In the genomic region with DNA sequence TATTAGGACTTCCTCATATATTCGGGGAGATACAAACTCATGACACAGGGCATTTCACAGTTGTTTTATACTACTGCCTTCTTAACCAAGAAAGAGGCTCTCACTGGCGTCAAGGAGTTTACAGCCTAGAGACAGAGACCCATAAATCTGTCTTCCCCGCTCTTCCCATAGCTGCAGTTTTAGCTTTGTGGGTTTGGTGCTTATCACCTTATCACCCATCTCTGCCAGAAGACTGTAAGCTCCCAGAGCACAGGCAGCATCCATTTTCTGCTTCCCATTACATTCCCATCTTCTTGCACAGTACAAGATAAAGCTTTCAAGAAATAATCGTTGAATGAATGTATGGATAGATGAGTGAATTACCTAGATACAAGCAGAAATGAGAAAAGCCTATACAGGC, we compare ENCODE assay signal across 19 cellular contexts.
DNase-seq lines count a peak whose midpoint lies in the region; ATAC-seq and TF ChIP-seq lines count a peak whose summit lies in the region.
"Had no signal": no experiment of that assay in that cellular context is flagged by ENCODE, and none has a peak within 500 bp of the region (broad histone marks: within the 10 kb centered on the region; RNA-seq: fewer than 3 reads in every experiment).

No MANE protein-coding gene starts in this region.

- CTCF ChIA-PET in HEK293 (lab: Yijun Ruan, JAX), result no interaction called here
- CTCF ChIA-PET in naive thymus-derived CD4-positive, alpha-beta T cell (lab: Charles Lee), result interaction anchor here (0.6 to 1.4 kb wide), 2 partner anchors 11 to 12 kb away, joined by 3 read pairs; no protein-coding TSS in a partner anchor

- intact Hi-C loops in naive thymus-derived CD4-positive, alpha-beta T cell (cut with micrococcal nuclease), result no loop called here

- no peak for DNase-seq in CD4-positive, CD25-positive, alpha-beta regulatory T cell
- no peak for DNase-seq in caudate nucleus (lab: John Stamatoyannopoulos, UW)
- DNase-seq in naive thymus-derived CD4-positive, alpha-beta T cell, result no peak
- no peak for DNase-seq in activated T-cell treated with anti-CD3 and anti-CD28 coated beads, Interleukin-2, amount 50 U/mL, for 72 hours
- DNase-seq in activated CD8-positive, alpha-beta memory T cell treated with anti-CD3 and anti-CD28 coated beads, Interleukin-2, amount 50 U/mL, for 48 hours, result no peak
- DNase-seq: 8988T, EL, H7, HFFc6, NCI-H1694, NCI-H2081, NCI-H2171, NCI-H446, NCI-H526, SJCRH30 had no signal

- no peak overlapping the region for H3K4me3 Mint-ChIP-seq in CD4-positive, CD25-positive, alpha-beta regulatory T cell
- no peak overlapping the region for H3K4me3 Mint-ChIP-seq in naive thymus-derived CD4-positive, alpha-beta T cell
- no peak overlapping the region for H3K4me3 Mint-ChIP-seq in activated T-cell treated with anti-CD3 and anti-CD28 coated beads, Interleukin-2, amount 50 U/mL, for 72 hours
- H3K4me3 Mint-ChIP-seq: HFFc6 had no signal

- H3K4me3 ChIP-seq in CD4-positive, CD25-positive, alpha-beta regulatory T cell (ENCODE audit: low read depth, low read length), result no peak overlapping the region
- H3K4me3 ChIP-seq in HEK293 (ENCODE audit: low read depth, low read length), result no peak overlapping the region
- H3K4me3 ChIP-seq in naive thymus-derived CD4-positive, alpha-beta T cell (ENCODE audit: low read length), result no peak overlapping the region
- H3K4me3 ChIP-seq: BLaER1 treated with 17β-estradiol and CSF1 and Interleukin-3, amounts not matched to agents 10 nM and 100 nM; SJCRH30 had no signal

- no peaks in the 10 kb centered on the region for H3K27me3 Mint-ChIP-seq in CD4-positive, CD25-positive, alpha-beta regulatory T cell
- no peaks in the 10 kb centered on the region for H3K27me3 Mint-ChIP-seq in naive thymus-derived CD4-positive, alpha-beta T cell
- H3K27me3 Mint-ChIP-seq in activated T-cell treated with anti-CD3 and anti-CD28 coated beads, Interleukin-2, amount 50 U/mL, for 72 hours (ENCODE audit: low read depth), result no peaks in the 10 kb centered on the region

- H3K36me3 Mint-ChIP-seq in CD4-positive, CD25-positive, alpha-beta regulatory T cell, result peaks cover 17% of the 10 kb centered on the region
- H3K36me3 Mint-ChIP-seq in naive thymus-derived CD4-positive, alpha-beta T cell, result peaks cover 0 to 11% (median 3%) of the 10 kb centered on the region in 5 donors
- H3K36me3 Mint-ChIP-seq in activated T-cell treated with anti-CD3 and anti-CD28 coated beads, Interleukin-2, amount 50 U/mL, for 72 hours (ENCODE audit: insufficient read depth in 2 of 2), result no peaks in the 10 kb centered on the region

- no peaks in the 10 kb centered on the region for H3K36me3 ChIP-seq in CD4-positive, CD25-positive, alpha-beta regulatory T cell (ENCODE audit: control insufficient read depth, insufficient read depth, low read length)
- H3K36me3 ChIP-seq in HEK293 (ENCODE audit: control insufficient read depth in 2 of 2, insufficient read depth in 1 of 2, low read length in 2 of 2), result no peaks in the 10 kb centered on the region
- no peaks in the 10 kb centered on the region for H3K36me3 ChIP-seq in naive thymus-derived CD4-positive, alpha-beta T cell (ENCODE audit: control insufficient read depth in 2 of 3, insufficient read depth in 3 of 3, low read length in 3 of 3)
- H3K36me3 ChIP-seq: BLaER1 treated with 17β-estradiol and CSF1 and Interleukin-3, amounts not matched to agents 10 nM and 100 nM; SJCRH30 had no signal

- POLR2A ChIA-PET in HEK293 (lab: Yijun Ruan, JAX), result no interaction called here
- POLR2A ChIA-PET in naive thymus-derived CD4-positive, alpha-beta T cell (lab: Charles Lee), result interaction anchor here (0.6 kb wide), 1 partner anchor 957 kb away, joined by 3 read pairs; no protein-coding TSS in a partner anchor

- H3K9me3 ChIP-seq in CD4-positive, CD25-positive, alpha-beta regulatory T cell (ENCODE audit: control insufficient read depth in 2 of 2, low read length in 2 of 2), result no peaks in the 10 kb centered on the region
- no peaks in the 10 kb centered on the region for H3K9me3 ChIP-seq in HEK293 (ENCODE audit: control insufficient read depth, insufficient read depth, low read depth, low read length)
- no peaks in the 10 kb centered on the region for H3K9me3 ChIP-seq in naive thymus-derived CD4-positive, alpha-beta T cell (ENCODE audit: control insufficient read depth in 2 of 3, low read length in 3 of 3)
- H3K9me3 ChIP-seq: BLaER1 treated with 17β-estradiol and CSF1 and Interleukin-3, amounts not matched to agents 10 nM and 100 nM; SJCRH30 had no signal

- H3K4me1 Mint-ChIP-seq in CD4-positive, CD25-positive, alpha-beta regulatory T cell, result peaks cover 39 to 69% (median 50%) of the 10 kb centered on the region in 4 donors
- H3K4me1 Mint-ChIP-seq in naive thymus-derived CD4-positive, alpha-beta T cell, result peaks cover 21 to 73% (median 57%) of the 10 kb centered on the region in 7 donors
- peaks cover 40% of the 10 kb centered on the region for H3K4me1 Mint-ChIP-seq in activated T-cell treated with anti-CD3 and anti-CD28 coated beads, Interleukin-2, amount 50 U/mL, for 72 hours (ENCODE audit: low read depth)

- no peak overlapping the region for H3K27ac ChIP-seq in CD4-positive, CD25-positive, alpha-beta regulatory T cell (ENCODE audit: insufficient read depth, low read length, poor library complexity, severe bottlenecking)
- no peak overlapping the region for H3K27ac ChIP-seq in HEK293 (ENCODE audit: extremely low read depth, low read depth, low read length)
- peak overlapping the region; percentile 40 for H3K27ac ChIP-seq in caudate nucleus (ENCODE audit: low read depth, low read length)
- H3K27ac ChIP-seq in naive thymus-derived CD4-positive, alpha-beta T cell (ENCODE audit: low read depth, low read length), result no peak overlapping the region
- H3K27ac ChIP-seq: BLaER1 treated with 17β-estradiol and CSF1 and Interleukin-3, amounts not matched to agents 10 nM and 100 nM; SJCRH30 had no signal

- H3K4me1 ChIP-seq in CD4-positive, CD25-positive, alpha-beta regulatory T cell (ENCODE audit: control insufficient read depth, insufficient read depth, low read length, poor library complexity, severe bottlenecking), result peaks cover 8% of the 10 kb centered on the region
- H3K4me1 ChIP-seq in HEK293 (ENCODE audit: control insufficient read depth, insufficient read depth, low read length), result peaks cover 5% of the 10 kb centered on the region; the same call in 1 of the 2 replicates
- peaks cover 7 to 8% of the 10 kb centered on the region in 2 donors for H3K4me1 ChIP-seq in naive thymus-derived CD4-positive, alpha-beta T cell (ENCODE audit: control insufficient read depth in 2 of 2, insufficient read depth in 2 of 2, low read length in 2 of 2)

- no peak for ATAC-seq in CD4-positive, CD25-positive, alpha-beta regulatory T cell (ENCODE audit: low read depth in 2 of 2)
- ATAC-seq in naive thymus-derived CD4-positive, alpha-beta T cell, result no peak
- ATAC-seq in activated T-cell treated with anti-CD3 and anti-CD28 coated beads, Interleukin-2, amount 50 U/mL, for 72 hours (replicated peaks in 1 of 2), result no peak
- ATAC-seq in GM18909 (IDR thresholded peaks at IDR 0.05; ENCODE audit: poor library complexity, unreplicated experiment) (no peak), GM21528 (IDR thresholded peaks at IDR 0.05; ENCODE audit: low FRiP score, unreplicated experiment) (no peak)

- H3K9me3 Mint-ChIP-seq in CD4-positive, CD25-positive, alpha-beta regulatory T cell, result no peaks in the 10 kb centered on the region
- peaks cover 0 to 1% (median 0%) of the 10 kb centered on the region in 11 donors for H3K9me3 Mint-ChIP-seq in naive thymus-derived CD4-positive, alpha-beta T cell
- no peaks in the 10 kb centered on the region for H3K9me3 Mint-ChIP-seq in activated T-cell treated with anti-CD3 and anti-CD28 coated beads, Interleukin-2, amount 50 U/mL, for 72 hours
- H3K9me3 Mint-ChIP-seq: HFFc6 had no signal

- H3K27ac Mint-ChIP-seq in CD4-positive, CD25-positive, alpha-beta regulatory T cell, result peak overlapping the region in 2 of 3 donors; percentile 5 to 61
- H3K27ac Mint-ChIP-seq in naive thymus-derived CD4-positive, alpha-beta T cell, result peak overlapping the region in 8 of 9 donors; percentile 32 to 67 (median 46)
- H3K27ac Mint-ChIP-seq in activated T-cell treated with anti-CD3 and anti-CD28 coated beads, Interleukin-2, amount 50 U/mL, for 72 hours, result no peak overlapping the region
- H3K27ac Mint-ChIP-seq: HFFc6 had no signal

- no peaks in the 10 kb centered on the region for H3K27me3 ChIP-seq in CD4-positive, CD25-positive, alpha-beta regulatory T cell (ENCODE audit: control insufficient read depth, insufficient read depth, low read length)
- H3K27me3 ChIP-seq in naive thymus-derived CD4-positive, alpha-beta T cell (ENCODE audit: control insufficient read depth in 2 of 2, insufficient read depth in 2 of 2, low read length in 2 of 2), result no peaks in the 10 kb centered on the region
- H3K27me3 ChIP-seq: BLaER1 treated with 17β-estradiol and CSF1 and Interleukin-3, amounts not matched to agents 10 nM and 100 nM; SJCRH30 had no signal

- TF ChIP-seq CTCF in HEK293 (tag by site-specific recombination; IDR thresholded peaks at IDR 0.05), result no peak

TF ChIP-seq in HEK293, 187 proteins besides CTCF, POLR2A, EP300 and RAD21:
- TF ChIP-seq ZNF302 (tag by site-specific recombination; IDR thresholded peaks at IDR 0.05; ENCODE audit: low read depth) (no peak), TRIM28 (IDR thresholded peaks at IDR 0.05; ENCODE audit: borderline replicate concordance, low read length) (0 out of 2 replicates have a peak, but pooled peaks have one; percentile 33)
